Comparison of ENCODE assay signal across 29 cellular contexts in the genomic region with DNA sequence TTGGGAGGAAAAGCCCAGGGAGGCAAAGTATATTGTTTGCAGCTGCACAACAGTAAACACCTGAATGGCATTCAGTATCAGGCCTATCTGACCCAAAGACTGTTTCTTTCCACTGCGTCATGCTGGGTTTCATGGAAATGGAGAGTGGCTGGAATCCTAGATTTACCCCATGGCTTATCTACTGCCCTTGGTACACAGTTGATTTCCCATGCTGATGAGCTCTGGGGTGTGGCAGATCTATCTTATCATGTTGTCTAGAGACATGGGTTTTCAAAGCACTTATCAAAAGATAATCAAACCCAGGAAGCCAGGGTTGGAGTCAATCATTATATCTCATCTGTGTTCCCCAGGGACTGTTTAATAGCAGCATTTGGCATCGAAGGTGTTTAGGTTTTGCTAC.
"Had no signal": no experiment of that assay in that cellular context is flagged by ENCODE, and none has a peak within 500 bp of the region (broad histone marks: within the 10 kb centered on the region; RNA-seq: fewer than 3 reads in every experiment).

No MANE protein-coding gene starts in this region.

- H3K27me3 ChIP-seq: heart right ventricle, right atrium auricular region, suprapubic skin, transverse colon had no signal

- H3K27ac ChIP-seq: coronary artery, esophagus squamous epithelium, heart right ventricle, lower lobe of right lung, prostate gland, right atrium auricular region, suprapubic skin, transverse colon had no signal

- FAIRE-seq: endometrium, islet of Langerhans had no signal

- H3K4me3 ChIP-seq: coronary artery, esophagus squamous epithelium, heart right ventricle, lower lobe of right lung, prostate gland, right atrium auricular region, smooth muscle cell, suprapubic skin, transverse colon had no signal

- H3K36me3 ChIP-seq: esophagus squamous epithelium, heart right ventricle, lower lobe of right lung, prostate gland, right atrium auricular region, suprapubic skin, transverse colon had no signal

- H3K9me3 ChIP-seq: esophagus squamous epithelium, lower lobe of right lung, prostate gland, right atrium auricular region, suprapubic skin, transverse colon had no signal

- H3K9me3 Mint-ChIP-seq: memory B cell; naive thymus-derived CD8-positive, alpha-beta T cell; stimulated activated naive CD8-positive, alpha-beta T cell treated with anti-CD3 and anti-CD28 coated beads, Interleukin-15, amount 100 ng/mL, for 72 hours had no signal

- H3K4me1 Mint-ChIP-seq: naive thymus-derived CD8-positive, alpha-beta T cell; nephron progenitor cell; stimulated activated naive CD8-positive, alpha-beta T cell treated with anti-CD3 and anti-CD28 coated beads, Interleukin-15, amount 100 ng/mL, for 72 hours had no signal

- H3K4me1 ChIP-seq: esophagus squamous epithelium, heart right ventricle, lower lobe of right lung, prostate gland, right atrium auricular region, suprapubic skin, transverse colon had no signal

- H3K4me3 Mint-ChIP-seq: memory B cell; naive thymus-derived CD8-positive, alpha-beta T cell; nephron progenitor cell; stimulated activated naive CD8-positive, alpha-beta T cell treated with anti-CD3 and anti-CD28 coated beads, Interleukin-15, amount 100 ng/mL, for 72 hours had no signal

- DNase-seq: dermis blood vessel endothelial cell; effector memory CD4-positive, alpha-beta T cell; erythroblast; esophagus squamous epithelium; foreskin melanocyte; glutamatergic neuron; heart right ventricle; hippocampal formation; left ventricle myocardium superior; lower lobe of right lung; naive thymus-derived CD8-positive, alpha-beta T cell; nephron progenitor cell; nucleus accumbens; stimulated activated CD4-positive, alpha-beta T cell treated with anti-CD3 and anti-CD28 coated beads, Interleukin-12 subunit alpha, Interleukin-12 subunit beta, amount 100 ng/mL, for 4 hours; stimulated activated CD4-positive, alpha-beta T cell treated with anti-CD3 and anti-CD28 coated beads, Interleukin-1b, Interleukin-23, amount 100 ng/mL, for 48 hours; stimulated activated CD4-positive, alpha-beta T cell treated with anti-CD3 and anti-CD28 coated beads, Interleukin-4, amount 100 ng/mL, for 1 hour; stimulated activated CD8-positive, alpha-beta memory T cell treated with anti-CD3 and anti-CD28 coated beads, Interleukin-4, amount 100 ng/mL, for 48 hours; stimulated activated naive CD4-positive, alpha-beta T cell; stimulated activated naive CD8-positive, alpha-beta T cell treated with anti-CD3 and anti-CD28 coated beads, Interleukin-15, amount 100 ng/mL, for 72 hours; transverse colon had no signal

- ATAC-seq: left ventricle myocardium superior; lower lobe of right lung; naive thymus-derived CD8-positive, alpha-beta T cell; sciatic nerve; stimulated activated naive CD8-positive, alpha-beta T cell treated with anti-CD3 and anti-CD28 coated beads, Interleukin-15, amount 100 ng/mL, for 72 hours had no signal

- H3K27ac Mint-ChIP-seq: memory B cell; naive thymus-derived CD8-positive, alpha-beta T cell; nephron progenitor cell had no signal

- H3K4me2 ChIP-seq: smooth muscle cell had no signal
